Comparison of ENCODE assay signal across 19 cellular contexts in genomic region chr10:97822261-97822687, GRCh38. TPM values are rescaled to one million over a fixed set of nuclear protein-coding genes. Genes with fewer than 3 reads are reported as not detected.
DNase-seq lines count a peak whose midpoint lies in the region; ATAC-seq and FAIRE-seq lines count a peak whose summit lies in the region.
"Had no signal": no experiment of that assay in that cellular context is flagged by ENCODE, and none has a peak within 500 bp of the region (broad histone marks: within the 10 kb centered on the region; RNA-seq: fewer than 3 reads in every experiment).

No MANE protein-coding gene starts in this region.

- no peaks in the 10 kb centered on the region for H3K36me3 ChIP-seq in skeletal muscle tissue (ENCODE audit: control insufficient read depth in 3 of 3, insufficient read depth in 3 of 3, low read length in 3 of 3)

- H3K27ac ChIP-seq in skeletal muscle tissue (ENCODE audit: low read depth, low read length) = peak overlapping the region; percentile 98
- H3K27ac ChIP-seq: parathyroid adenoma had no signal

- H3K9me3 ChIP-seq in skeletal muscle tissue (ENCODE audit: control insufficient read depth in 3 of 3, low read length in 3 of 3) = no peaks in the 10 kb centered on the region

- no peaks in the 10 kb centered on the region for H3K27me3 ChIP-seq in skeletal muscle tissue (ENCODE audit: control insufficient read depth in 3 of 3, insufficient read depth in 3 of 3, low read length in 3 of 3)

- DNase-seq in NCI-H1417 (lab: John Stamatoyannopoulos, UW) (peak in 2 of 3 experiments; percentile 32 to 58), NCI-H1417 treated with DMSO at 0.1 percent for 48 hours (lab: John Stamatoyannopoulos, UW) (no peak), RCC 7860 (ENCODE audit: low spot score) (peak; percentile 60), glomerular visceral epithelial cell (ENCODE audit: extremely low spot score) (peak; percentile 56), NCI-H345 (lab: John Stamatoyannopoulos, UW) (no peak), OCI-M1 (lab: John Stamatoyannopoulos, UW) (no peak)
- DNase-seq: activated naive CD8-positive, alpha-beta T cell treated with anti-CD3 and anti-CD28 coated beads, Interleukin-2, amount 10 ng/mL, durations not matched to agents 7 days and 5 days; activated T-cell treated with anti-CD3 and anti-CD28 coated beads, Interleukin-2, amount 50 U/mL, for 4 hours; CD4-positive, CD25-positive, alpha-beta regulatory T cell; central memory CD4-positive, alpha-beta T cell; KBM-7; NCI-H1694 treated with DMSO at 0.1 percent for 48 hours; NCI-H526 had no signal

- no peak for ATAC-seq in HG02938 (IDR thresholded peaks at IDR 0.05; ENCODE audit: unreplicated experiment)
- ATAC-seq: activated T-cell treated with anti-CD3 and anti-CD28 coated beads, Interleukin-2, amount 50 U/mL, for 4 hours had no signal

- H3K9ac ChIP-seq in skeletal muscle tissue (ENCODE audit: low read depth in 1 of 3, low read length in 3 of 3) = peak overlapping the region in 2 of 3 donors; percentile 79 to 83
- H3K9ac ChIP-seq: parathyroid adenoma had no signal

- no peak for FAIRE-seq in RCC 7860 (lab: Jason Lieb, UNC)
- FAIRE-seq: A204.1, G401.6, GM12892 had no signal

- peak overlapping the region; percentile 1 to 70 (median 56) for H3K4me3 ChIP-seq in skeletal muscle tissue (ENCODE audit: low read length in 3 of 3)

- peaks cover 9 to 50% (median 35%) of the 10 kb centered on the region in 3 donors for H3K4me1 ChIP-seq in skeletal muscle tissue (ENCODE audit: control insufficient read depth in 3 of 3, insufficient read depth in 3 of 3, low read length in 3 of 3)
- H3K4me1 ChIP-seq: parathyroid adenoma had no signal

RNA-seq across cellular contexts. Expression of gene GOLGA7B, which starts 27.4 kb away (rescaled TPM):
- not detected for total RNA-seq in skeletal muscle tissue

RNA-seq across cellular contexts. Expression of gene SFRP5, which starts 50.5 kb away (rescaled TPM):
- 1.6 TPM for total RNA-seq in skeletal muscle tissue
- total RNA-seq: CD4-positive, CD25-positive, alpha-beta regulatory T cell had no signal

Comparison
In these comparisons a context has a peak if more than half of its experiments do, and no peak if none do; other contexts are left out.
1. DNase-seq: peak in NCI-H1417 (2 of 3), RCC 7860 (single experiment) and glomerular visceral epithelial cell (single experiment); none in NCI-H1417 treated with DMSO at 0.1 percent for 48 hours (single experiment), NCI-H345 (single experiment) and OCI-M1 (single experiment).